In the genomic region with DNA sequence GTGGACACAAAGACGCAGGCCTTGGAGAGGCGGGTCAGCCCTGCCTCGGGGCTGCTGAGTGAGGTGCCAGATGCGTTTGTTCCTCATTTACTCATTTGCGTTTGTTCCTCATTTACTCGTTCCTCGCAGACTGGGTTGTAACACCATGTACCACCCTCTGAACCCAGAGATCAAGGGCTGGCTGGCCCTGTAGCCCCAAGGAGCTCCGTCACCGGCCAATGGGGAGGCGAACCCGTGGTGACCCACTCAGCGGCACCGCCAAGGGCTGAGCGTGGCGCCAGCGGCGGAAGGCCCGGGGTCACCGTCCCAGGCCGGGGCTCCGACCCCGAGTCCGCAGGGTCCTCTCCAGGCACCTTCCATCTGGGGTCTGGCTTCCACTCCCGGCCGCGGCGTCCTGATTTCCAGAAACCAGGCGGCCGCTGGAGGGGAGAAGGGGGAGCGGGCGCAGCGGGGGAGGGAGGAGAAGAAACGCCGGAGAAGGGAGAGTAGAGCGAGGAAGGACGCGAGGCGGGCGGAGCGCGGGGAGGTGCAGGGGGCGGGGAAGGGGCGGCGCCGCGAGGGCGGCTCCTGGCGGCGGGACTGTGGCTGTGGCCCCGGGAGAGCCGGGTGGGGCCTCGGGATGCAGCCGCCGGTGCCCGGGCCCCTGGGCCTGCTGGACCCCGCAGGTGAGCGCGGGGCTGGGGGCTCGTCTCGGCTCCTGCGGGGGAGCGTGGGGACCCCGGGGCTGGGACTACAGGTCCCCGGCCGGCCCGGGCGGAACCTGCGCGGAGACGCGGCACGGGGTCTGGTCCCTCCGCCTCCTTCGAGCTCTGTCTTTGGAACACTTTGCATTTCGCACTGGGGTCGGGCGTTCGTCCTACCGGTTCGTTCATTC, we compare ENCODE assay signal across 8 cellular contexts. TPM values are rescaled to one million over a fixed set of nuclear protein-coding genes. Genes with fewer than 3 reads are reported as not detected.
DNase-seq lines count a peak whose midpoint lies in the region; ATAC-seq and TF ChIP-seq lines count a peak whose summit lies in the region.

TMEM255B (plus strand) TSS at position 576 of the 874 bp plus-strand sequence; CDS start at position 620, 44 bp downstream.

- no peaks in the 10 kb centered on the region for H3K36me3 ChIP-seq in CD4-positive, CD25-positive, alpha-beta regulatory T cell (ENCODE audit: control insufficient read depth, insufficient read depth, low read length)
- H3K36me3 ChIP-seq in neutrophil (no peaks in the 10 kb centered on the region), subcutaneous abdominal adipose tissue (ENCODE audit: control insufficient read depth in 5 of 5, insufficient read depth in 5 of 5, low read length in 5 of 5) (no peaks in the 10 kb centered on the region)

- peak within 1 kb of the TSS; percentile 71 for H3K4me3 ChIP-seq in CD4-positive, CD25-positive, alpha-beta regulatory T cell (ENCODE audit: low read depth, low read length)
- H3K4me3 ChIP-seq in neutrophil (ENCODE audit: low read depth in 1 of 2, low read length in 1 of 2) (peak within 1 kb of the TSS; percentile 92 to 99), subcutaneous abdominal adipose tissue (ENCODE audit: low read depth in 1 of 5, low read length in 5 of 5) (peak within 1 kb of the TSS; percentile 75 to 92 (median 79))

- H3K9ac ChIP-seq in subcutaneous abdominal adipose tissue (ENCODE audit: low read length in 5 of 5) = peak within 1 kb of the TSS; percentile 12 to 83 (median 59)

- no peak within 1 kb of the TSS for H3K27ac ChIP-seq in CD4-positive, CD25-positive, alpha-beta regulatory T cell (ENCODE audit: insufficient read depth, low read length, poor library complexity, severe bottlenecking)
- H3K27ac ChIP-seq in neutrophil = peak within 1 kb of the TSS; percentile 96
- H3K27ac ChIP-seq in subcutaneous abdominal adipose tissue (ENCODE audit: low read depth, low read length) = peak within 1 kb of the TSS; percentile 48

- H3K4me1 ChIP-seq in CD4-positive, CD25-positive, alpha-beta regulatory T cell (ENCODE audit: control insufficient read depth, insufficient read depth, low read length, poor library complexity, severe bottlenecking) = peaks cover 17% of the 10 kb centered on the region
- H3K4me1 ChIP-seq in neutrophil (ENCODE audit: control insufficient read depth in 1 of 2, insufficient read depth in 1 of 2, low read depth in 1 of 2, low read length in 1 of 2) (peaks cover 26 to 36% of the 10 kb centered on the region in 2 experiments), subcutaneous abdominal adipose tissue (ENCODE audit: control insufficient read depth in 5 of 5, insufficient read depth in 5 of 5, low read length in 5 of 5) (peaks cover 0 to 28% (median 18%) of the 10 kb centered on the region in 5 donors)

- H3K36me3 Mint-ChIP-seq in CD4-positive, CD25-positive, alpha-beta regulatory T cell = no peaks in the 10 kb centered on the region
- no peaks in the 10 kb centered on the region for H3K36me3 Mint-ChIP-seq in activated naive CD4-positive, alpha-beta T cell treated with anti-CD3 and anti-CD28 coated beads, Interleukin-2, amount 10 ng/mL, durations not matched to agents 7 days and 5 days

- H3K27me3 Mint-ChIP-seq in CD4-positive, CD25-positive, alpha-beta regulatory T cell = peaks cover 50% of the 10 kb centered on the region
- H3K27me3 Mint-ChIP-seq in activated naive CD4-positive, alpha-beta T cell treated with anti-CD3 and anti-CD28 coated beads, Interleukin-2, amount 10 ng/mL, durations not matched to agents 7 days and 5 days = peaks cover 71% of the 10 kb centered on the region

- H3K4me1 Mint-ChIP-seq in CD4-positive, CD25-positive, alpha-beta regulatory T cell = peaks cover 5 to 13% (median 9%) of the 10 kb centered on the region in 4 donors
- peaks cover 19% of the 10 kb centered on the region for H3K4me1 Mint-ChIP-seq in activated naive CD4-positive, alpha-beta T cell treated with anti-CD3 and anti-CD28 coated beads, Interleukin-2, amount 10 ng/mL, durations not matched to agents 7 days and 5 days

- ATAC-seq in CD4-positive, CD25-positive, alpha-beta regulatory T cell (ENCODE audit: low read depth in 2 of 2) = peak; percentile 83 to 89
- peak; percentile 87 for ATAC-seq in GM21381 (IDR thresholded peaks at IDR 0.05; ENCODE audit: unreplicated experiment)

- in situ Hi-C loops in KBM-7 (cut with MboI; ENCODE audit: low pct_unique_long_range_greater_than_20kb, low sequenced_read_pairs) = no loop called here

- peak; percentile 53 to 59 (median 58) for DNase-seq in CD4-positive, CD25-positive, alpha-beta regulatory T cell
- peak; percentile 82 for DNase-seq in KBM-7
- DNase-seq in SK-N-DZ (ENCODE audit: low spot score) = peak; percentile 51
- peak; percentile 85 for DNase-seq in activated naive CD4-positive, alpha-beta T cell treated with anti-CD3 and anti-CD28 coated beads, Interleukin-2, amount 10 ng/mL, durations not matched to agents 7 days and 5 days
- DNase-seq in germinal center (ENCODE audit: low spot score) = peak; percentile 92

- peaks cover 0 to 3% (median 0%) of the 10 kb centered on the region in 7 donors for H3K9me3 Mint-ChIP-seq in CD4-positive, CD25-positive, alpha-beta regulatory T cell
- peaks cover 1% of the 10 kb centered on the region for H3K9me3 Mint-ChIP-seq in activated naive CD4-positive, alpha-beta T cell treated with anti-CD3 and anti-CD28 coated beads, Interleukin-2, amount 10 ng/mL, durations not matched to agents 7 days and 5 days

- CTCF ChIA-PET in activated naive CD4-positive, alpha-beta T cell treated with anti-CD3 and anti-CD28 coated beads, Interleukin-2, amount 10 ng/mL, durations not matched to agents 7 days and 5 days (lab: Charles Lee) = no interaction called here

- peaks cover 22% of the 10 kb centered on the region for H3K27me3 ChIP-seq in CD4-positive, CD25-positive, alpha-beta regulatory T cell (ENCODE audit: control insufficient read depth, insufficient read depth, low read length)
- H3K27me3 ChIP-seq in neutrophil (peaks cover 52% of the 10 kb centered on the region), subcutaneous abdominal adipose tissue (ENCODE audit: control insufficient read depth in 5 of 5, insufficient read depth in 4 of 5, low read length in 5 of 5) (peaks cover 0 to 22% (median 14%) of the 10 kb centered on the region in 5 donors)

- no peaks in the 10 kb centered on the region for H3K9me3 ChIP-seq in CD4-positive, CD25-positive, alpha-beta regulatory T cell (ENCODE audit: control insufficient read depth in 2 of 2, low read length in 2 of 2)
- H3K9me3 ChIP-seq in neutrophil (no peaks in the 10 kb centered on the region), subcutaneous abdominal adipose tissue (ENCODE audit: control insufficient read depth in 5 of 5, low read length in 5 of 5) (no peaks in the 10 kb centered on the region)

- H3K27ac Mint-ChIP-seq in CD4-positive, CD25-positive, alpha-beta regulatory T cell = peak within 1 kb of the TSS in 1 of 3 donors; percentile 50
- peak within 1 kb of the TSS; percentile 4 for H3K27ac Mint-ChIP-seq in activated naive CD4-positive, alpha-beta T cell treated with anti-CD3 and anti-CD28 coated beads, Interleukin-2, amount 10 ng/mL, durations not matched to agents 7 days and 5 days

- TF ChIP-seq CTCF in neutrophil (IDR thresholded peaks at IDR 0.05) = peak; percentile 72

- H3K4me3 Mint-ChIP-seq in CD4-positive, CD25-positive, alpha-beta regulatory T cell = peak within 1 kb of the TSS; percentile 88 to 94 (median 90)
- H3K4me3 Mint-ChIP-seq in activated naive CD4-positive, alpha-beta T cell treated with anti-CD3 and anti-CD28 coated beads, Interleukin-2, amount 10 ng/mL, durations not matched to agents 7 days and 5 days = peak within 1 kb of the TSS; percentile 83

RNA-seq across cellular contexts. Expression of gene TMEM255B, which starts in this region (rescaled TPM):
- total RNA-seq in CD4-positive, CD25-positive, alpha-beta regulatory T cell = 1.3 TPM
- under 1 TPM in 3 of 4 donors, not detected in 1; 0.02 to 0.11 (median 0.10) TPM for polyA plus RNA-seq in CD4-positive, CD25-positive, alpha-beta regulatory T cell
- polyA plus RNA-seq in SK-N-DZ (2014; cell fraction: cytosol; rRNA removed) = 0.05 TPM in 1 of 2 replicates, not detected in the other
- not detected in 2 replicates for polyA plus RNA-seq in SK-N-DZ (2014; cell fraction: nucleus; rRNA removed)
